Comparison of ENCODE assay signal across 8 cellular contexts in genomic region chr6:53651764-53652401, GRCh38. TPM values are rescaled to one million over a fixed set of nuclear protein-coding genes. Genes with fewer than 3 reads are reported as not detected.
DNase-seq lines count a peak whose midpoint lies in the region; ATAC-seq and TF ChIP-seq lines count a peak whose summit lies in the region.

No MANE protein-coding gene starts in this region.

- H3K4me1 ChIP-seq in ectodermal cell (ENCODE audit: control insufficient read depth, insufficient read depth, low read length): no peaks in the 10 kb centered on the region

- no peak for DNase-seq in AG09319 (ENCODE audit: extremely low read depth, low read depth)
- DNase-seq in NCI-H510A treated with DMSO at 0.1 percent for 48 hours (lab: John Stamatoyannopoulos, UW): peak; percentile 98
- peak; percentile 74 to 78 for DNase-seq in activated CD4-positive, alpha-beta T cell treated with anti-CD3 and anti-CD28 coated beads, Interleukin-2, amount 50 U/mL, for 48 hours
- peak; percentile 46 to 75 for DNase-seq in lung microvascular endothelial cell (ENCODE audit: low read depth in 2 of 2)
- DNase-seq in stimulated activated CD4-positive, alpha-beta T cell treated with anti-CD3 and anti-CD28 coated beads, TNF-alpha, amount 100 ng/mL, for 24 hours (ENCODE audit: low read depth in 3 of 3): peak; percentile 45 to 71 (median 46)

- WGBS in ectodermal cell, 2 experiments: 3% methylated on average over 68 of the region's 68 CpGs

- peak overlapping the region; percentile 43 for H3K4me3 ChIP-seq in ectodermal cell (ENCODE audit: insufficient read depth, low read depth, low read length)

- peaks cover 24% of the 10 kb centered on the region for H3K27me3 ChIP-seq in ectodermal cell (ENCODE audit: control insufficient read depth, insufficient read depth, low read length, poor library complexity, severe bottlenecking)

- no peak overlapping the region for H3K27ac ChIP-seq in ectodermal cell (ENCODE audit: insufficient read depth, low read depth, low read length, poor library complexity, severe bottlenecking)

- TF ChIP-seq CTCF in AG09319 (IDR thresholded peaks at IDR 0.05; ENCODE audit: low read depth, low read length): peak; percentile 19

- no peaks in the 10 kb centered on the region for H3K9me3 ChIP-seq in ectodermal cell (ENCODE audit: control insufficient read depth, low read length)

- peak; percentile 86 for ATAC-seq in GM18907 (IDR thresholded peaks at IDR 0.05; ENCODE audit: unreplicated experiment)
- peak; percentile 81 for ATAC-seq in HG03175 (IDR thresholded peaks at IDR 0.05; ENCODE audit: unreplicated experiment)

- no peaks in the 10 kb centered on the region for H3K36me3 ChIP-seq in ectodermal cell (ENCODE audit: control insufficient read depth, insufficient read depth, low read length)

RNA-seq across cellular contexts. Expression of gene KLHL31, which starts 13.7 kb away (rescaled TPM):
- polyA plus RNA-seq in ectodermal cell (2013, experiment 1 of 4): 0.52 TPM
- polyA plus RNA-seq in ectodermal cell (2013, experiment 2 of 4): 0.21 TPM
- polyA plus RNA-seq in ectodermal cell (2013, experiment 3 of 4): 0.21 TPM
- polyA plus RNA-seq in ectodermal cell (2013, experiment 4 of 4): 0.20 TPM
- under 0.01 TPM in 2 replicates for total RNA-seq in lung microvascular endothelial cell
